ENCODE assay signal across 1 cellular context in the genomic region with DNA sequence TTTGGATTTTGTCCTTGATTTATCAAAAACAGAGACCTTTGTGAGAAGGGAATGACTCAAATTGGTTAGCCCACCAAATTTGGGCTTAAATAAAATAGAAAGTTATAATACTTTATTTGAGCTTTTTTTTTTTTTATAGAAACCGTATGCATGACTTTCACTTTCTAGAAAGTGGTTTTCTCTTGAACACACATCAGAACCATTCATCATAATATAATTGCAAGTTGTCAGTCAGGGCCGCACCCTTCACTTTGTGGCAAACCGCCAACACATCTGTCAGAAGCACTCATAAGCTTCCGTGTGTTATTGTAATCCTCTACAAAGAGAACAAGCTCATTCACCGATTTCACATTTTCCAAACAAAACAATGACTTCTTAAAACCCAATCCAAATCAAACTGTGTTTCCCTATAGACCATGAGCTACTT.
A peak's percentile ranks its signal among the peaks of the same experiment; 100 is the strongest.
TF ChIP-seq lines count a peak whose summit lies in the region.

No MANE protein-coding gene starts in this region.

TF ChIP-seq in HEK293, 187 proteins besides CTCF, POLR2A, EP300 and RAD21 (continued from another document):
- TF ChIP-seq ZFP37 (tag by site-specific recombination; IDR thresholded peaks at IDR 0.05) = no peak
- TF ChIP-seq ZNF529 (tag by site-specific recombination; IDR thresholded peaks at IDR 0.05; ENCODE audit: insufficient replicate concordance) = no peak
- no peak for TF ChIP-seq ZBTB1 (tag by site-specific recombination; IDR thresholded peaks at IDR 0.05)
- TF ChIP-seq, protein P1, sequence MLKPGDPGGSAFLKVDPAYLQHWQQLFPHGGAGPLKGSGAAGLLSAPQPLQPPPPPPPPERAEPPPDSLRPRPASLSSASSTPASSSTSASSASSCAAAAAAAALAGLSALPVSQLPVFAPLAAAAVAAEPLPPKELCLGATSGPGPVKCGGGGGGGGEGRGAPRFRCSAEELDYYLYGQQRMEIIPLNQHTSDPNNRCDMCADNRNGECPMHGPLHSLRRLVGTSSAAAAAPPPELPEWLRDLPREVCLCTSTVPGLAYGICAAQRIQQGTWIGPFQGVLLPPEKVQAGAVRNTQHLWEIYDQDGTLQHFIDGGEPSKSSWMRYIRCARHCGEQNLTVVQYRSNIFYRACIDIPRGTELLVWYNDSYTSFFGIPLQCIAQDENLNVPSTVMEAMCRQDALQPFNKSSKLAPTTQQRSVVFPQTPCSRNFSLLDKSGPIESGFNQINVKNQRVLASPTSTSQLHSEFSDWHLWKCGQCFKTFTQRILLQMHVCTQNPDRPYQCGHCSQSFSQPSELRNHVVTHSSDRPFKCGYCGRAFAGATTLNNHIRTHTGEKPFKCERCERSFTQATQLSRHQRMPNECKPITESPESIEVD (tag by site-specific recombination; IDR thresholded peaks at IDR 0.05) = peak; percentile 78
- TF ChIP-seq TCF7L2 (IDR thresholded peaks at IDR 0.05; ENCODE audit: borderline replicate concordance, low read depth, low read length) = no peak
- no peak for TF ChIP-seq ZNF211 (tag by site-specific recombination; IDR thresholded peaks at IDR 0.05; ENCODE audit: low read depth)
- no peak for TF ChIP-seq ZNF473 (tag by site-specific recombination; IDR thresholded peaks at IDR 0.05)
- TF ChIP-seq PRDM1 (tag by site-specific recombination; IDR thresholded peaks at IDR 0.05) = peak; percentile 80
